Comparison of ENCODE assay signal across 12 cellular contexts in genomic region chr2:159225025-159226016, GRCh38.
DNase-seq lines count a peak whose midpoint lies in the region; ATAC-seq and TF ChIP-seq lines count a peak whose summit lies in the region.
"Had no signal": no experiment of that assay in that cellular context is flagged by ENCODE, and none has a peak within 500 bp of the region (broad histone marks: within the 10 kb centered on the region; RNA-seq: fewer than 3 reads in every experiment).

No MANE protein-coding gene starts in this region.

- H3K36me3 Mint-ChIP-seq in CD14-positive monocyte (peaks cover 9 to 10% of the 10 kb centered on the region in 2 donors), endothelial cell (ENCODE audit: low read depth, unreplicated experiment) (peaks cover 61% of the 10 kb centered on the region)
- H3K36me3 Mint-ChIP-seq in natural killer cell treated with Interleukin-12 subunit alpha and Interleukin-12 subunit beta and Interleukin-15 and Interleukin-18, amount 100 ng/mL, for 72 hours, result no peaks in the 10 kb centered on the region
- peaks cover 1% of the 10 kb centered on the region for H3K36me3 Mint-ChIP-seq in activated naive CD4-positive, alpha-beta T cell treated with anti-CD3 and anti-CD28 coated beads, Interleukin-2, amount 10 ng/mL, durations not matched to agents 7 days and 5 days

- peaks cover 0 to 2% (median 0%) of the 10 kb centered on the region in 3 donors for H3K27me3 Mint-ChIP-seq in CD14-positive monocyte (ENCODE audit: low read depth in 3 of 3)
- peaks cover 10% of the 10 kb centered on the region for H3K27me3 Mint-ChIP-seq in endothelial cell (ENCODE audit: unreplicated experiment)
- H3K27me3 Mint-ChIP-seq in natural killer cell treated with Interleukin-12 subunit alpha and Interleukin-12 subunit beta and Interleukin-15 and Interleukin-18, amount 100 ng/mL, for 72 hours, result peaks cover 0 to 2% of the 10 kb centered on the region in 2 donors
- H3K27me3 Mint-ChIP-seq in activated naive CD4-positive, alpha-beta T cell treated with anti-CD3 and anti-CD28 coated beads, Interleukin-2, amount 10 ng/mL, durations not matched to agents 7 days and 5 days, result no peaks in the 10 kb centered on the region
- H3K27me3 Mint-ChIP-seq: activated CD4-positive, alpha-beta memory T cell treated with anti-CD3 and anti-CD28 coated beads, Interleukin-2, amount 10 ng/mL, durations not matched to agents 7 days and 5 days had no signal

- 88% methylated on average over 26 of the region's 26 CpGs; no CpG with 5 or more reads in 1 of the 2 donors for WGBS in transverse colon (ENCODE audit: low coverage in 1 of 2), 2 donors

- TF ChIP-seq POLR2A in transverse colon (IDR thresholded peaks at IDR 0.05), result no peak

- ATAC-seq in natural killer cell treated with Interleukin-12 subunit alpha and Interleukin-12 subunit beta and Interleukin-15 and Interleukin-18, amount 100 ng/mL, for 72 hours, result no peak

- CTCF ChIA-PET in activated naive CD4-positive, alpha-beta T cell treated with anti-CD3 and anti-CD28 coated beads, Interleukin-2, amount 10 ng/mL, durations not matched to agents 7 days and 5 days (lab: Charles Lee), result no interaction called here

- TF ChIP-seq CTCF in CD14-positive monocyte (IDR thresholded peaks at IDR 0.05), result no peak
- TF ChIP-seq CTCF in endothelial cell (IDR thresholded peaks at IDR 0.05; ENCODE audit: unreplicated experiment), result no peak
- TF ChIP-seq CTCF in BE2C (IDR thresholded peaks at IDR 0.05; ENCODE audit: low read depth, low read length), result no peak
- TF ChIP-seq CTCF in WERI-Rb-1 (IDR thresholded peaks at IDR 0.05; ENCODE audit: low read depth, low read length), result no peak
- no peak for TF ChIP-seq CTCF in transverse colon (IDR thresholded peaks at IDR 0.05)

- peak overlapping the region in 5 of 7 donors; percentile 14 to 79 (median 68) for H3K27ac Mint-ChIP-seq in CD14-positive monocyte
- H3K27ac Mint-ChIP-seq in endothelial cell (ENCODE audit: unreplicated experiment), result no peak overlapping the region
- H3K27ac Mint-ChIP-seq in natural killer cell treated with Interleukin-12 subunit alpha and Interleukin-12 subunit beta and Interleukin-15 and Interleukin-18, amount 100 ng/mL, for 72 hours, result peak overlapping the region; percentile 35 to 52
- H3K27ac Mint-ChIP-seq in activated naive CD4-positive, alpha-beta T cell treated with anti-CD3 and anti-CD28 coated beads, Interleukin-2, amount 10 ng/mL, durations not matched to agents 7 days and 5 days, result no peak overlapping the region
- H3K27ac Mint-ChIP-seq: activated CD4-positive, alpha-beta memory T cell treated with anti-CD3 and anti-CD28 coated beads, Interleukin-2, amount 10 ng/mL, durations not matched to agents 7 days and 5 days had no signal

- no peaks in the 10 kb centered on the region for H3K9me3 ChIP-seq in BE2C
- no peaks in the 10 kb centered on the region for H3K9me3 ChIP-seq in WERI-Rb-1 (ENCODE audit: severe bottlenecking)
- no peaks in the 10 kb centered on the region for H3K9me3 ChIP-seq in transverse colon

- H3K27ac ChIP-seq in WERI-Rb-1, result no peak overlapping the region
- peak overlapping the region in 1 of 4 donors; percentile 13 for H3K27ac ChIP-seq in transverse colon

- H3K4me1 Mint-ChIP-seq in CD14-positive monocyte (peaks cover 9% of the 10 kb centered on the region), endothelial cell (ENCODE audit: unreplicated experiment) (peaks cover 20% of the 10 kb centered on the region)
- H3K4me1 Mint-ChIP-seq in natural killer cell treated with Interleukin-12 subunit alpha and Interleukin-12 subunit beta and Interleukin-15 and Interleukin-18, amount 100 ng/mL, for 72 hours (ENCODE audit: low read depth in 2 of 2), result peaks cover 35 to 46% of the 10 kb centered on the region in 2 donors
- peaks cover 3% of the 10 kb centered on the region for H3K4me1 Mint-ChIP-seq in activated naive CD4-positive, alpha-beta T cell treated with anti-CD3 and anti-CD28 coated beads, Interleukin-2, amount 10 ng/mL, durations not matched to agents 7 days and 5 days

- H3K9me3 Mint-ChIP-seq in CD14-positive monocyte (peaks cover 0 to 3% (median 0%) of the 10 kb centered on the region in 7 donors), endothelial cell (ENCODE audit: unreplicated experiment) (no peaks in the 10 kb centered on the region)
- no peaks in the 10 kb centered on the region for H3K9me3 Mint-ChIP-seq in natural killer cell treated with Interleukin-12 subunit alpha and Interleukin-12 subunit beta and Interleukin-15 and Interleukin-18, amount 100 ng/mL, for 72 hours
- no peaks in the 10 kb centered on the region for H3K9me3 Mint-ChIP-seq in activated naive CD4-positive, alpha-beta T cell treated with anti-CD3 and anti-CD28 coated beads, Interleukin-2, amount 10 ng/mL, durations not matched to agents 7 days and 5 days
- H3K9me3 Mint-ChIP-seq: activated CD4-positive, alpha-beta memory T cell treated with anti-CD3 and anti-CD28 coated beads, Interleukin-2, amount 10 ng/mL, durations not matched to agents 7 days and 5 days had no signal

- H3K4me1 ChIP-seq in BE2C, result no peaks in the 10 kb centered on the region
- no peaks in the 10 kb centered on the region for H3K4me1 ChIP-seq in transverse colon

- in situ Hi-C loops in transverse colon (cut with MboI; ENCODE audit: low pct_ligation_motif_present in 1 of 4, low pct_unique_long_range_greater_than_20kb in 1 of 4, low sequenced_read_pairs in 3 of 4), result no loop called here

- H3K27me3 ChIP-seq in BE2C, result no peaks in the 10 kb centered on the region
- H3K27me3 ChIP-seq in WERI-Rb-1 (ENCODE audit: insufficient read depth, low read depth, severe bottlenecking), result no peaks in the 10 kb centered on the region
- no peaks in the 10 kb centered on the region for H3K27me3 ChIP-seq in transverse colon

- no peak for DNase-seq in CD14-positive monocyte (ENCODE audit: low spot score)
- DNase-seq in NCI-H128 (lab: John Stamatoyannopoulos, UW; ENCODE audit: unreplicated experiment), result peak; percentile 20
- DNase-seq in endothelial cell (ENCODE audit: low spot score), result no peak
- no peak for DNase-seq in natural killer cell treated with Interleukin-12 subunit alpha and Interleukin-12 subunit beta and Interleukin-15 and Interleukin-18, amount 100 ng/mL, for 72 hours (ENCODE audit: low spot score)
- DNase-seq in BE2C, result no peak
- DNase-seq in activated naive CD4-positive, alpha-beta T cell treated with anti-CD3 and anti-CD28 coated beads, Interleukin-2, amount 10 ng/mL, durations not matched to agents 7 days and 5 days, result no peak
- no peak for DNase-seq in WERI-Rb-1
- DNase-seq in transverse colon, result no peak
- DNase-seq: activated naive CD4-positive, alpha-beta T cell treated with Interleukin-2 at 50 U/mL for 16 hours; nucleus accumbens had no signal

- intact Hi-C loops in CD14-positive monocyte (cut with micrococcal nuclease) (no loop called here), transverse colon (cut with DNase I; ENCODE audit: low total_unique reads) (no loop called here)

- no peak overlapping the region for H3K4me3 ChIP-seq in BE2C (ENCODE audit: low read depth, low read length)
- H3K4me3 ChIP-seq in WERI-Rb-1 (ENCODE audit: low read depth, low read length), result no peak overlapping the region
- H3K4me3 ChIP-seq in transverse colon, result no peak overlapping the region
- H3K4me3 ChIP-seq: PC-9 had no signal

- H3K36me3 ChIP-seq in BE2C (no peaks in the 10 kb centered on the region; the same call in 1 of the 2 replicates), WERI-Rb-1 (peaks cover 44% of the 10 kb centered on the region), transverse colon (peaks cover 0 to 16% (median 8%) of the 10 kb centered on the region in 4 donors)

- no peak overlapping the region for H3K4me3 Mint-ChIP-seq in CD14-positive monocyte
- H3K4me3 Mint-ChIP-seq in endothelial cell (ENCODE audit: unreplicated experiment), result peak overlapping the region; percentile 67
- H3K4me3 Mint-ChIP-seq in natural killer cell treated with Interleukin-12 subunit alpha and Interleukin-12 subunit beta and Interleukin-15 and Interleukin-18, amount 100 ng/mL, for 72 hours, result peak overlapping the region; percentile 49
- no peak overlapping the region for H3K4me3 Mint-ChIP-seq in activated naive CD4-positive, alpha-beta T cell treated with anti-CD3 and anti-CD28 coated beads, Interleukin-2, amount 10 ng/mL, durations not matched to agents 7 days and 5 days
- H3K4me3 Mint-ChIP-seq: activated CD4-positive, alpha-beta memory T cell treated with anti-CD3 and anti-CD28 coated beads, Interleukin-2, amount 10 ng/mL, durations not matched to agents 7 days and 5 days had no signal

- TF ChIP-seq EP300 in transverse colon (IDR thresholded peaks at IDR 0.05; ENCODE audit: low read depth), result no peak

Comparison
In these comparisons a context has a peak if more than half of its experiments do, and no peak if none do; other contexts are left out.
1. H3K27ac Mint-ChIP-seq: peak in CD14-positive monocyte (5 of 7) and natural killer cell treated with Interleukin-12 subunit alpha and Interleukin-12 subunit beta and Interleukin-15 and Interleukin-18, amount 100 ng/mL, for 72 hours (2 of 2); none in endothelial cell (single experiment) and activated naive CD4-positive, alpha-beta T cell treated with anti-CD3 and anti-CD28 coated beads, Interleukin-2, amount 10 ng/mL, durations not matched to agents 7 days and 5 days (single experiment).
2. H3K4me3 Mint-ChIP-seq: peak in endothelial cell (single experiment) and natural killer cell treated with Interleukin-12 subunit alpha and Interleukin-12 subunit beta and Interleukin-15 and Interleukin-18, amount 100 ng/mL, for 72 hours (single experiment); none in CD14-positive monocyte (0 of 2) and activated naive CD4-positive, alpha-beta T cell treated with anti-CD3 and anti-CD28 coated beads, Interleukin-2, amount 10 ng/mL, durations not matched to agents 7 days and 5 days (single experiment).